Comparison of ENCODE assay signal across 10 cellular contexts in the genomic region with DNA sequence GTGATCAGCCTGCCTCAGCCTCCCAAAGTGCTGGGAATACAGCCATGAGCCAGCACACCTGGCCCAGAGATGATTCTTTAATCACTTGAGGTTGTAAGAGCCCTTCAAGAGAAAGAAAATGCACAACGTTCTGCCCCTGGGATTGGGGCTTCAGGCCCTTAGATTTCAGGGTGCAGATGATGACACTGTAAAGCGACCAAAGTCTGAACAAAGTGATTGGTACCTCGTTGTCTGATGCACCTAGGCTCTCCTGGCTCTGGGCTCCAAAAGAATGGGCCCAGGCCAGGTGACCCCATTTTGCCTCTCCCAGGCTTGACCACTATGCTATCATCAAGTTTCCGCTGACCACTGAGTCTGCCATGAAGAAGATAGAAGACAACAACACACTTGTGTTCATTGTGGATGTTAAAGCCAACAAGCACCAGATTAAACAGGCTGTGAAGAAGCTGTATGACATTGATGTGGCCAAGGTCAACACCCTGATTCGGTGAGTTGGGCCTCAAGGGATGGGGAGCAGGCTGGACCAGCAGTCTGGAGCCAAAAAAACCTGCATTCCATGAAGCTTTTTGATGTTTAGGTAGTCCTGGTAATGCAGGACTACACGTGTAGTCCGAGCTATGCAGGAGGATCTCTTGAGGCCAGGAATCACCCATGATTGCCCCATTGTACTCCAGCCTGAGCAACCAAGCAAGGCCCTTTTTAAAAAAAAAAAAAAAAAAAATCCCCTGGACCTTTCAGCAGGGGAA. TPM values are rescaled to one million over a fixed set of nuclear protein-coding genes. Genes with fewer than 3 reads are reported as not detected.
DNase-seq lines count a peak whose midpoint lies in the region; TF ChIP-seq lines count a peak whose summit lies in the region.
"Had no signal": no experiment of that assay in that cellular context is flagged by ENCODE, and none has a peak within 500 bp of the region (broad histone marks: within the 10 kb centered on the region; RNA-seq: fewer than 3 reads in every experiment).

No MANE protein-coding gene starts in this region.

- TF ChIP-seq CTCF in LNCaP clone FGC (IDR thresholded peaks at IDR 0.05; ENCODE audit: control insufficient read depth, extremely low read depth, insufficient read depth) (no peak), brain microvascular endothelial cell (IDR thresholded peaks at IDR 0.05; ENCODE audit: low read depth, low read length, missing control alignments) (no peak)

- no peak overlapping the region for H2BK5ac ChIP-seq in neuronal stem cell (ENCODE audit: low read length)

- H3K14ac ChIP-seq in neuronal stem cell (ENCODE audit: low read length): no peak overlapping the region

- no peak overlapping the region for H2AFZ ChIP-seq in neuronal stem cell (ENCODE audit: low read length)

- H2AK5ac ChIP-seq in neuronal stem cell (ENCODE audit: low read depth, low read length): no peak overlapping the region

- no CpG with 5 or more reads among the region's 7 CpGs for WGBS in neuronal stem cell (ENCODE audit: extremely low coverage in 2 of 2, insufficient read length in 2 of 2, insufficient replicate concordance in 1 of 2), 2 donors

- H3K4me2 ChIP-seq in neuronal stem cell (ENCODE audit: insufficient read depth, low read length, poor library complexity, severe bottlenecking): no peak overlapping the region

- H2BK120ac ChIP-seq in neuronal stem cell (ENCODE audit: low read depth, low read length): no peak overlapping the region

- H3K36me3 ChIP-seq in brain microvascular endothelial cell (replicated peaks) (peaks cover 43% of the 10 kb centered on the region), neuronal stem cell (replicated peaks in 1 of 2; ENCODE audit: control insufficient read depth in 2 of 2, insufficient read depth in 2 of 2, low read length in 2 of 2) (peaks cover 31 to 52% of the 10 kb centered on the region in 2 donors)

- peaks cover 29 to 35% of the 10 kb centered on the region in 2 donors for H3K4me1 ChIP-seq in neuronal stem cell (ENCODE audit: control insufficient read depth in 2 of 2, insufficient read depth in 1 of 2, low read depth in 1 of 2, low read length in 2 of 2)

- no peak overlapping the region for H3K4ac ChIP-seq in neuronal stem cell (ENCODE audit: low read length)

- no peak overlapping the region for H4K8ac ChIP-seq in neuronal stem cell (ENCODE audit: low read depth, low read length)

- no peak for DNase-seq in LNCaP clone FGC (ENCODE audit: low read depth)
- DNase-seq in brain microvascular endothelial cell: no peak
- DNase-seq in neuronal stem cell (ENCODE audit: low spot score): no peak
- DNase-seq in NOMO-1 treated with DMSO at 0.1 percent for 48 hours (lab: John Stamatoyannopoulos, UW; ENCODE audit: unreplicated experiment): no peak
- DNase-seq in NCI-H1092 treated with DMSO at 0.1 percent for 48 hours (lab: John Stamatoyannopoulos, UW): no peak
- no peak for DNase-seq in stimulated activated CD4-positive, alpha-beta T cell treated with anti-CD3 and anti-CD28 coated beads, Interleukin-4, amount 100 ng/mL, for 24 hours
- DNase-seq: glutamatergic neuron, NCI-H345 had no signal

- no peak overlapping the region for H2BK15ac ChIP-seq in neuronal stem cell (ENCODE audit: low read length)

- H2BK12ac ChIP-seq in neuronal stem cell (ENCODE audit: low read length): no peak overlapping the region

- H3K27ac ChIP-seq in brain microvascular endothelial cell (no peak overlapping the region), neuronal stem cell (replicated peaks; ENCODE audit: low read length) (no peak overlapping the region)

- H3K79me1 ChIP-seq in neuronal stem cell (ENCODE audit: low read depth, low read length): peaks cover 9% of the 10 kb centered on the region

- no peak overlapping the region for H3K23ac ChIP-seq in neuronal stem cell (ENCODE audit: low read depth, low read length, poor library complexity)

- no peaks in the 10 kb centered on the region for H3K27me3 ChIP-seq in brain microvascular endothelial cell (replicated peaks)
- H3K27me3 ChIP-seq in neuronal stem cell (ENCODE audit: control insufficient read depth in 3 of 3, insufficient read depth in 3 of 3, low read depth in 1 of 3, low read length in 3 of 3): no peaks in the 10 kb centered on the region

- H3K9ac ChIP-seq in neuronal stem cell (ENCODE audit: low read depth, low read length, poor library complexity): peak overlapping the region; percentile 13

- in situ Hi-C loops in brain microvascular endothelial cell (cut with HindIII; ENCODE audit: low pct_ligation_motif_present, low sequenced_read_pairs): no loop called here

- no peak overlapping the region for H3K18ac ChIP-seq in neuronal stem cell (ENCODE audit: low read length)

- H3K9me3 ChIP-seq in neuronal stem cell (replicated peaks in 1 of 2; ENCODE audit: control insufficient read depth in 2 of 2, insufficient read depth in 1 of 2, low read depth in 1 of 2, low read length in 2 of 2): peaks cover 0 to 1% of the 10 kb centered on the region in 2 donors

- H4K91ac ChIP-seq in neuronal stem cell (ENCODE audit: low read depth, low read length, poor library complexity): no peak overlapping the region

- H3K4me3 ChIP-seq in GM08714 (ENCODE audit: low read length): peak overlapping the region; percentile 99; the same call in 1 of the 2 replicates
- peak overlapping the region; percentile 100 for H3K4me3 ChIP-seq in LNCaP clone FGC (ENCODE audit: low read depth, low read length)
- H3K4me3 ChIP-seq in brain microvascular endothelial cell (ENCODE audit: low read depth, low read length): peak overlapping the region; percentile 24
- H3K4me3 ChIP-seq in neuronal stem cell (ENCODE audit: low read length in 2 of 2): no peak overlapping the region

RNA-seq across cellular contexts. Expression of gene RPL23A, which starts 2.8 kb away (rescaled TPM):
- polyA plus RNA-seq in neuronal stem cell (2013, experiment 1 of 2): 3,397 TPM
- 3,279 TPM for polyA plus RNA-seq in neuronal stem cell (2013, experiment 2 of 2)

RNA-seq across cellular contexts. Expression of gene TLCD1, which starts 3.4 kb away (rescaled TPM):
- polyA plus RNA-seq in neuronal stem cell (2013, experiment 1 of 2): 9.1 TPM
- polyA plus RNA-seq in neuronal stem cell (2013, experiment 2 of 2): 8.3 TPM
- polyA plus RNA-seq: neural cell had no signal

RNA-seq across cellular contexts. Expression of gene RAB34, which starts 4.9 kb away (rescaled TPM):
- 76.6 TPM for polyA plus RNA-seq in neuronal stem cell (2013, experiment 1 of 2)
- 73.6 TPM for polyA plus RNA-seq in neuronal stem cell (2013, experiment 2 of 2)

RNA-seq across cellular contexts. Expression of gene NEK8, which starts 6.0 kb away (rescaled TPM):
- polyA plus RNA-seq in neuronal stem cell (2013, experiment 1 of 2): 4.5 TPM
- polyA plus RNA-seq in neuronal stem cell (2013, experiment 2 of 2): 4.3 TPM

RNA-seq across cellular contexts. Expression of gene PROCA1, which starts 10.9 kb away (rescaled TPM):
- 24.4 TPM for polyA plus RNA-seq in neuronal stem cell (2013, experiment 1 of 2)
- polyA plus RNA-seq in neuronal stem cell (2013, experiment 2 of 2): 25.2 TPM

Comparison
In these comparisons a context has a peak if more than half of its experiments do, and no peak if none do; other contexts are left out.
1. H3K4me3 ChIP-seq: peak in GM08714 (single experiment), LNCaP clone FGC (single experiment) and brain microvascular endothelial cell (single experiment); none in neuronal stem cell (0 of 2).